Comparison of ENCODE assay signal across 11 cellular contexts in the genomic region with DNA sequence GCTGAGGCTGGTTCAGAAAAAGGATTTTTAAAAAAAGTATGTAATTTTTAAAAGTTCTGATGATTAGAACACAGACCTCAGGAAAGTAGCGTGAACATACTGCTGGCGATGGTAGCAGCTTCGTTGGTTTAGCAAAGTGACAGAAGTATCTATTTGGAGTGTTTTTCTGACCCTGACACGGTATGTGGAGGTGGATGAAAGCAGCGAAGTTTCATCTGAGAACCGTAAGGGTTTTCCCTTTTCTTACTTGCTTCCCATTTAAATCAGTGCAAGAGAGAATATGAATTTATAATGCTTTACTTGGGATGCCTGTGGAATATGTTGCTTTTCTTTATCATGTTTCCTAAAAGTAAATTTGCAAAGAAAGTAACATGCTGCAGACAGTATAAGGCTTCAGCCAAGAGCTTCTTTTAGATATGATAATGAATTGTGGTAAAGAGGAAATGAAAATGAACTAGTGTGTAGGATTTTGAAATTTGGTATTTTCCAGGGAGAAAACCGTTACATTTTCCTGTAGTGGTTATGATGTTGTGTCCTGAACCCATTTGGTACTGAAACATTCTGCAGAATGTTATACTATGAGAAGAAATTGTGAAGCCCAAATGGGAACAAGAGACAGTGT. TPM values are rescaled to one million over a fixed set of nuclear protein-coding genes. Genes with fewer than 3 reads are reported as not detected.
A peak's percentile ranks its signal among the peaks of the same experiment; 100 is the strongest.
DNase-seq lines count a peak whose midpoint lies in the region; ATAC-seq and TF ChIP-seq lines count a peak whose summit lies in the region.
"Had no signal": no experiment of that assay in that cellular context is flagged by ENCODE, and none has a peak within 500 bp of the region (broad histone marks: within the 10 kb centered on the region; RNA-seq: fewer than 3 reads in every experiment).

No MANE protein-coding gene starts in this region.

- POLR2A ChIA-PET in OCI-LY7 (lab: Charles Lee) = interaction anchor here (0.6 to 1.5 kb wide), 2 partner anchors 9 to 530 kb away, joined by 4 read pairs; no protein-coding TSS in a partner anchor

- no peak overlapping the region for H3K18ac ChIP-seq in mesenchymal stem cell (ENCODE audit: low read depth in 1 of 2, low read length in 2 of 2)

- H3K9me3 ChIP-seq in DND-41 (ENCODE audit: insufficient read depth, low read length, severe bottlenecking) (no peaks in the 10 kb centered on the region), OCI-LY7 (ENCODE audit: low read length) (no peaks in the 10 kb centered on the region), mesenchymal stem cell (ENCODE audit: control insufficient read depth, low read length) (no peaks in the 10 kb centered on the region), right atrium auricular region (no peaks in the 10 kb centered on the region)
- H3K9me3 ChIP-seq: Caco-2 had no signal

- no peak overlapping the region for H2BK120ac ChIP-seq in mesenchymal stem cell (ENCODE audit: low read depth, low read length)

- H2AK5ac ChIP-seq in mesenchymal stem cell (ENCODE audit: low read length, severe bottlenecking) = no peak overlapping the region

- intact Hi-C loops in OCI-LY7 (cut with micrococcal nuclease; ENCODE audit: unreplicated experiment) = loop anchor here (5.0 kb wide), 1 partner anchor 84 kb away; no protein-coding TSS in a partner anchor

- no TSS peak for BruUV-seq in OCI-LY7 (replicated peaks; lab: Mats Ljungman, UMichigan)

- WGBS in mesenchymal stem cell = 77% methylated on average over 5 of the region's 7 CpGs

- H3K9ac ChIP-seq in DND-41 (ENCODE audit: low read depth, low read length) = peak overlapping the region; percentile 95
- peak overlapping the region; percentile 13 for H3K9ac ChIP-seq in mesenchymal stem cell (ENCODE audit: low read length)

- H2BK5ac ChIP-seq in mesenchymal stem cell (ENCODE audit: low read depth, low read length, poor library complexity, severe bottlenecking) = no peak overlapping the region

- H4K20me1 ChIP-seq in DND-41 (ENCODE audit: insufficient read depth, low read length) = peaks cover 17% of the 10 kb centered on the region
- no peaks in the 10 kb centered on the region for H4K20me1 ChIP-seq in OCI-LY7 (ENCODE audit: insufficient read depth, low read length)

- no peak overlapping the region for H4K8ac ChIP-seq in mesenchymal stem cell (ENCODE audit: low read length)

- TF ChIP-seq CTCF in DND-41 (IDR thresholded peaks at IDR 0.05; ENCODE audit: borderline replicate concordance, extremely low read depth, low read length, poor library complexity, severe bottlenecking) (no peak), OCI-LY7 (conservative IDR thresholded peaks at IDR 0.05; ENCODE audit: low read length) (no peak), right atrium auricular region (IDR thresholded peaks at IDR 0.05) (no peak)

- peaks cover 73% of the 10 kb centered on the region for H3K4me1 ChIP-seq in DND-41 (ENCODE audit: insufficient read depth, low read length)
- peaks cover 22% of the 10 kb centered on the region for H3K4me1 ChIP-seq in OCI-LY7 (ENCODE audit: insufficient read depth, low read length, poor library complexity, severe bottlenecking)
- peaks cover 21% of the 10 kb centered on the region for H3K4me1 ChIP-seq in mesenchymal stem cell (ENCODE audit: control insufficient read depth, insufficient read depth, low read depth, low read length)
- peaks cover 0 to 18% of the 10 kb centered on the region in 2 donors for H3K4me1 ChIP-seq in right atrium auricular region
- H3K4me1 ChIP-seq: Caco-2 had no signal

- H3K36me3 ChIP-seq in DND-41 (ENCODE audit: insufficient read depth, low read length) (peaks cover 80% of the 10 kb centered on the region), OCI-LY7 (ENCODE audit: insufficient read depth, low read length) (no peaks in the 10 kb centered on the region), mesenchymal stem cell (ENCODE audit: control insufficient read depth in 1 of 2, insufficient read depth in 2 of 2, low read depth in 1 of 2, low read length in 2 of 2) (peaks cover 13 to 21% of the 10 kb centered on the region in 2 experiments), right atrium auricular region (no peaks in the 10 kb centered on the region)

- peak overlapping the region; percentile 87 to 91 for H3K4me3 ChIP-seq in DND-41 (ENCODE audit: low read depth in 1 of 2, low read length in 2 of 2)
- no peak overlapping the region for H3K4me3 ChIP-seq in OCI-LY7 (ENCODE audit: low read depth, low read length, poor library complexity, severe bottlenecking)
- H3K4me3 ChIP-seq in mesenchymal stem cell (ENCODE audit: insufficient read depth in 1 of 2, low read depth in 1 of 2, low read length in 2 of 2) = no peak overlapping the region
- no peak overlapping the region for H3K4me3 ChIP-seq in right atrium auricular region

- H3K79me1 ChIP-seq in mesenchymal stem cell (replicated peaks; ENCODE audit: low read length, poor library complexity, severe bottlenecking) = peaks cover 35% of the 10 kb centered on the region

- no peak overlapping the region for H3K14ac ChIP-seq in mesenchymal stem cell (ENCODE audit: low read length in 2 of 2)

- no peak overlapping the region for H3K4ac ChIP-seq in mesenchymal stem cell (ENCODE audit: low read depth in 1 of 2, low read length in 2 of 2)

- peak; percentile 29 for DNase-seq in DND-41
- no peak for DNase-seq in OCI-LY7 (ENCODE audit: low spot score)
- no peak for DNase-seq in mesenchymal stem cell
- no peak for DNase-seq in NCI-H748 treated with DMSO at 0.1 percent for 48 hours (lab: John Stamatoyannopoulos, UW)
- DNase-seq in right atrium auricular region (ENCODE audit: low spot score) = no peak
- DNase-seq in activated gamma-delta T cell treated with Interleukin-2 at 50 U/mL for 16 hours = no peak
- DNase-seq: Caco-2, midbrain, SW 1271 had no signal

- H3K9me2 ChIP-seq in OCI-LY7 (ENCODE audit: insufficient read depth, low read length) = no peaks in the 10 kb centered on the region

- no peak overlapping the region for H2AFZ ChIP-seq in DND-41 (ENCODE audit: low read depth, low read length)
- peak overlapping the region; percentile 51; the same call in 1 of the 2 replicates for H2AFZ ChIP-seq in OCI-LY7 (ENCODE audit: low read length)
- no peak overlapping the region for H2AFZ ChIP-seq in mesenchymal stem cell (ENCODE audit: low read depth, low read length)

- H4K91ac ChIP-seq in mesenchymal stem cell (ENCODE audit: low read length) = no peak overlapping the region

- peaks cover 98% of the 10 kb centered on the region for H3K79me2 ChIP-seq in DND-41 (ENCODE audit: insufficient read depth, low read length)
- no peaks in the 10 kb centered on the region for H3K79me2 ChIP-seq in OCI-LY7 (ENCODE audit: insufficient read depth, low read depth, low read length)

- H3K27ac ChIP-seq in DND-41 (ENCODE audit: low read length) (peak overlapping the region; percentile 90), OCI-LY7 (ENCODE audit: low read depth, low read length, poor library complexity, severe bottlenecking) (no peak overlapping the region), mesenchymal stem cell (ENCODE audit: low read length, poor library complexity, severe bottlenecking) (no peak overlapping the region), right atrium auricular region (no peak overlapping the region)

- H2BK12ac ChIP-seq in mesenchymal stem cell (ENCODE audit: low read length in 2 of 2) = no peak overlapping the region

- no peak overlapping the region for H3K23ac ChIP-seq in mesenchymal stem cell (ENCODE audit: low read length in 2 of 2)

- CTCF ChIA-PET in OCI-LY7 (lab: Charles Lee; ENCODE audit: unreplicated experiment) = no interaction called here

- H3K4me2 ChIP-seq in DND-41 (ENCODE audit: insufficient read depth, low read length) = peak overlapping the region; percentile 82
- H3K4me2 ChIP-seq in OCI-LY7 (ENCODE audit: low read length) = peak overlapping the region; percentile 39
- H3K4me2 ChIP-seq in mesenchymal stem cell (ENCODE audit: low read length, poor library complexity, severe bottlenecking) = peak overlapping the region; percentile 8

- ATAC-seq in DND-41 (ENCODE audit: insufficient read depth, low read depth) (no peak), GM21390 (IDR thresholded peaks at IDR 0.05; ENCODE audit: unreplicated experiment) (peak; percentile 17), GM19463 (IDR thresholded peaks at IDR 0.05; ENCODE audit: unreplicated experiment) (no peak)

- no peak overlapping the region for H2BK15ac ChIP-seq in mesenchymal stem cell (ENCODE audit: low read depth, poor library complexity, severe bottlenecking)

- H3K27me3 ChIP-seq in DND-41 (ENCODE audit: insufficient read depth, low read length, poor library complexity) (no peaks in the 10 kb centered on the region), mesenchymal stem cell (ENCODE audit: control insufficient read depth in 1 of 2, insufficient read depth in 1 of 2, low read length in 2 of 2) (no peaks in the 10 kb centered on the region), right atrium auricular region (peaks cover 0 to 7% of the 10 kb centered on the region in 2 donors)

RNA-seq across cellular contexts. Expression of a gene that starts 3.9 kb away (rescaled TPM):
- 0.93 and 1.2 TPM in 2 replicates for total RNA-seq in OCI-LY7 (2014; rRNA removed; shearing (Covaris generic))
- total RNA-seq in OCI-LY7 (2022) (1.1 and 1.2 TPM in 2 replicates), right atrium auricular region (1 to 10 TPM; 2.3 to 4.8 TPM)
- polyA plus RNA-seq in mesenchymal stem cell (2013, experiment 1 of 2) = 42.8 TPM
- 43.5 TPM for polyA plus RNA-seq in mesenchymal stem cell (2013, experiment 2 of 2)
- total RNA-seq: Caco-2 had no signal

Comparison
In these comparisons a context has a peak if more than half of its experiments do, and no peak if none do; other contexts are left out.
1. H3K4me2 ChIP-seq: peak in every context shown above with its lines; median percentile 82 in DND-41; 39 in OCI-LY7; 8 in mesenchymal stem cell.
2. H3K4me3 ChIP-seq: peak in DND-41 (2 of 2); none in OCI-LY7 (single experiment), mesenchymal stem cell (0 of 2) and right atrium auricular region (0 of 2).